ENCODE assay signal across 8 cellular contexts in the genomic region with DNA sequence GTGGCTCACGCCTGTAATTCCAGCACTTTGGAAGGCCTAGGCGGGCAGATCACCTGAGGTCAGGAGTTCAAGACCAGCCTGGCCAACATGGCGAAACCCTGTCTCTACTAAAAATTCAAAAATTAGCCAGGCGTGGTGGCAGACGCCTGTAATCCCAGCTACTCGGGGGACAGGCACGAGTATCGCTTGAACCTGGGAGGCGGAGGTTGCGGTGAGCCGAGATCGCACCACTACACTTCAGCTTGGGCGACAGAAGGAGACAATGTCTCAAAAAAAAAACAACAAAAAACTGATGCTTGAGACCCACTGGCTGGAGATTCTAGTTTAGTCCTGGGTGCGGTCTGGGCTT. TPM values are rescaled to one million over a fixed set of nuclear protein-coding genes. Genes with fewer than 3 reads are reported as not detected.
A peak's percentile ranks its signal among the peaks of the same experiment; 100 is the strongest.
DNase-seq lines count a peak whose midpoint lies in the region; ATAC-seq, FAIRE-seq and TF ChIP-seq lines count a peak whose summit lies in the region.
"Not testable (repeated sequence)": the region's sequence is repeated elsewhere in the genome, so short reads cannot be mapped to it uniquely, and the experiment has no call there.

No MANE protein-coding gene starts in this region.

- peaks cover 45% of the 10 kb centered on the region for H3K79me2 ChIP-seq in Karpas-422 (ENCODE audit: low read length)

- not testable (repeated sequence) for H3K9me3 Mint-ChIP-seq in CD8-positive, alpha-beta T cell; WTC11

- POLR2A ChIA-PET in CD8-positive, alpha-beta T cell (lab: Charles Lee), result interaction anchor here (0.7 to 2.0 kb wide), 6 partner anchors 10 to 311 kb away, joined by 3 to 10 read pairs (median 4); partner anchors contain the start of genes EIF2S3 and SAT1
- POLR2A ChIA-PET in WTC11 (lab: Charles Lee), result interaction anchor here (1.0 to 1.1 kb wide), 3 partner anchors 10 to 159 kb away, joined by 4 read pairs; partner anchors contain the start of gene SAT1

- H3K4me3 Mint-ChIP-seq in CD8-positive, alpha-beta T cell, result peak overlapping the region; percentile 87
- H3K4me3 Mint-ChIP-seq in WTC11, result peak overlapping the region; percentile 87

- in situ Hi-C loops in astrocyte of the spinal cord (cut with HindIII; ENCODE audit: low sequenced_read_pairs), result not testable (repeated sequence)

- not testable (repeated sequence) for ATAC-seq in CD8-positive, alpha-beta T cell; WTC11; right lobe of liver; pancreas

- CTCF ChIA-PET in CD8-positive, alpha-beta T cell (lab: Charles Lee), result interaction anchor here (0.6 to 2.7 kb wide), 4 partner anchors 8 to 311 kb away, joined by 3 to 9 read pairs (median 4); partner anchors contain the start of gene SAT1
- CTCF ChIA-PET in WTC11 (lab: Charles Lee), result interaction anchor here (1.1 kb wide), 1 partner anchor 40 kb away, joined by 5 read pairs; the partner anchor contains the start of gene SAT1

- DNase-seq in CD8-positive, alpha-beta T cell; Karpas-422; WTC11 (ENCODE audit: low spot score); astrocyte of the spinal cord (ENCODE audit: low read depth, low spot score); esophagus muscularis mucosa (ENCODE audit: extremely low spot score); right lobe of liver; pancreas; tibial artery: not testable (repeated sequence)

- H2AFZ ChIP-seq in Karpas-422 (ENCODE audit: low read length), result peak overlapping the region; percentile 82; the same call in 1 of the 2 replicates

- not testable (repeated sequence) for FAIRE-seq in pancreas (lab: Jason Lieb, UNC)

- peak overlapping the region; percentile 72 for H3K4me3 ChIP-seq in CD8-positive, alpha-beta T cell (ENCODE audit: low read depth, low read length)
- peak overlapping the region; percentile 76 for H3K4me3 ChIP-seq in Karpas-422 (ENCODE audit: low read length)
- peak overlapping the region; percentile 22 for H3K4me3 ChIP-seq in astrocyte of the spinal cord (ENCODE audit: low read depth, low read length)
- H3K4me3 ChIP-seq in esophagus muscularis mucosa, result peak overlapping the region; percentile 71 to 83 (median 76)
- H3K4me3 ChIP-seq in right lobe of liver, result peak overlapping the region in 2 of 3 donors; percentile 68 to 74
- peak overlapping the region; percentile 44 to 70 (median 50) for H3K4me3 ChIP-seq in pancreas
- peak overlapping the region; percentile 69 to 84 for H3K4me3 ChIP-seq in tibial artery

- H3K4me1 Mint-ChIP-seq in CD8-positive, alpha-beta T cell (ENCODE audit: low read depth), result peaks cover 35% of the 10 kb centered on the region
- not testable (repeated sequence) for H3K4me1 Mint-ChIP-seq in WTC11

- not testable (repeated sequence) for H3K9me3 ChIP-seq in CD8-positive, alpha-beta T cell (ENCODE audit: low read length); Karpas-422 (ENCODE audit: low read length); esophagus muscularis mucosa; right lobe of liver; pancreas; tibial artery

- peak overlapping the region; percentile 83 for H3K4me2 ChIP-seq in Karpas-422 (ENCODE audit: low read depth, low read length, poor library complexity, severe bottlenecking)

- H3K9ac ChIP-seq in Karpas-422 (ENCODE audit: low read length), result peak overlapping the region; percentile 70

- TF ChIP-seq POLR2A in esophagus muscularis mucosa (IDR thresholded peaks at IDR 0.05; ENCODE audit: low read depth); right lobe of liver (IDR thresholded peaks at IDR 0.05): not testable (repeated sequence)

- not testable (repeated sequence) for H3K9me2 ChIP-seq in Karpas-422 (replicated peaks; ENCODE audit: insufficient read depth, low read length)

- H4K20me1 ChIP-seq in Karpas-422 (ENCODE audit: insufficient read depth, low read depth, low read length), result not testable (repeated sequence)

- not testable (repeated sequence) for H3K27me3 ChIP-seq in CD8-positive, alpha-beta T cell (ENCODE audit: insufficient read depth, low read length); Karpas-422 (ENCODE audit: low read length); esophagus muscularis mucosa; right lobe of liver; pancreas; tibial artery

- not testable (repeated sequence) for H3K36me3 Mint-ChIP-seq in CD8-positive, alpha-beta T cell; WTC11

- H3K27ac Mint-ChIP-seq in CD8-positive, alpha-beta T cell, result peak overlapping the region; percentile 82
- peak overlapping the region; percentile 94 for H3K27ac Mint-ChIP-seq in WTC11

- H3K4me1 ChIP-seq in CD8-positive, alpha-beta T cell (ENCODE audit: insufficient read depth, low read length); right lobe of liver; pancreas; tibial artery: not testable (repeated sequence)
- H3K4me1 ChIP-seq in Karpas-422 (ENCODE audit: low read length) (peaks cover 19% of the 10 kb centered on the region), esophagus muscularis mucosa (peaks cover 0 to 17% (median 12%) of the 10 kb centered on the region in 4 donors)

- H3K27ac ChIP-seq in CD8-positive, alpha-beta T cell (ENCODE audit: low read depth, low read length), result peak overlapping the region; percentile 51
- H3K27ac ChIP-seq in Karpas-422 (ENCODE audit: low read length) (peak overlapping the region; percentile 40; the same call in 1 of the 2 replicates), esophagus muscularis mucosa (replicated peaks in 1 of 4) (peak overlapping the region; percentile 92 to 98 (median 96)), right lobe of liver (peak overlapping the region; percentile 12 to 67 (median 59)), pancreas (peak overlapping the region in 3 of 4 donors; percentile 68 to 82 (median 80)), tibial artery (peak overlapping the region; percentile 85 to 93)

- TF ChIP-seq EP300 in esophagus muscularis mucosa (IDR thresholded peaks at IDR 0.05), result not testable (repeated sequence)

- TF ChIP-seq CTCF in CD8-positive, alpha-beta T cell (IDR thresholded peaks at IDR 0.05); WTC11 (IDR thresholded peaks at IDR 0.05); astrocyte of the spinal cord (IDR thresholded peaks at IDR 0.05; ENCODE audit: low read depth, low read length); esophagus muscularis mucosa (IDR thresholded peaks at IDR 0.05); right lobe of liver (IDR thresholded peaks at IDR 0.05); pancreas (IDR thresholded peaks at IDR 0.05); tibial artery (IDR thresholded peaks at IDR 0.05): not testable (repeated sequence)

- intact Hi-C loops in CD8-positive, alpha-beta T cell (cut with DNase I, micrococcal nuclease), result loop anchor here in 1 of 2 experiments (1.0 to 5.0 kb wide), 4 partner anchors 39 to 309 kb away; partner anchors contain the start of gene EIF2S3
- intact Hi-C loops in esophagus muscularis mucosa (cut with DNase I), result loop anchor here (5.0 kb wide), 1 partner anchor 39 kb away; the partner anchor contains the start of gene SAT1
- intact Hi-C loops in right lobe of liver (cut with DNase I); pancreas (cut with DNase I); tibial artery (cut with DNase I; ENCODE audit: low total_unique reads): not testable (repeated sequence)

- 61% methylated on average over 14 of the region's 14 CpGs for WGBS in esophagus muscularis mucosa
- 39% methylated on average over 2 of the region's 14 CpGs for WGBS in right lobe of liver (ENCODE audit: insufficient coverage, low coverage, low lambda C conversion rate, missing lambda C conversion rate)
- 54 to 60% methylated on average over 14 of the region's 14 CpGs for WGBS in pancreas, 2 donors

- not testable (repeated sequence) for H3K36me3 ChIP-seq in CD8-positive, alpha-beta T cell (ENCODE audit: insufficient read depth, low read length); Karpas-422 (ENCODE audit: insufficient read depth, low read length); esophagus muscularis mucosa; right lobe of liver; pancreas; tibial artery

- not testable (repeated sequence) for H3K27me3 Mint-ChIP-seq in CD8-positive, alpha-beta T cell (ENCODE audit: low read depth); WTC11 (ENCODE audit: low read depth)

RNA-seq across cellular contexts. Expression of gene ACOT9, which starts 0.5 kb away (rescaled TPM):
- total RNA-seq in CD8-positive, alpha-beta T cell, result 10 to 100 TPM; 19.3 to 21.3 TPM
- 24.6 and 27.8 TPM in 2 replicates for total RNA-seq in Karpas-422 (2014; rRNA removed; shearing (Covaris generic); ENCODE audit: low replicate concordance)
- 27.6 to 32.6 TPM (median 29.3 TPM) in 3 replicates for total RNA-seq in WTC11 (2021)
- 10 to 100 TPM; 46.3 to 63.8 (median 52.3) TPM for total RNA-seq in esophagus muscularis mucosa
- 10 to 100 TPM in 5 of 6 experiments, 1 to 10 TPM in 1; 8.9 to 20.2 (median 14.6) TPM for total RNA-seq in right lobe of liver
- total RNA-seq in pancreas, result 10 to 100 TPM in 2 of 6 donors, 1 to 10 TPM in 4; 7.0 to 18.6 (median 9.8) TPM
- 10 to 100 TPM; 19.2 to 26.8 TPM for polyA plus RNA-seq in pancreas

RNA-seq across cellular contexts. Expression of gene SAT1, which starts 39.4 kb away (rescaled TPM):
- 100 to 1,000 TPM; 270 to 285 TPM for total RNA-seq in CD8-positive, alpha-beta T cell
- 230 and 256 TPM in 2 replicates for total RNA-seq in Karpas-422 (2014; rRNA removed; shearing (Covaris generic); ENCODE audit: low replicate concordance)
- total RNA-seq in WTC11 (2021) (52.6 to 70.7 TPM (median 55.8 TPM) in 3 replicates), esophagus muscularis mucosa (100 to 1,000 TPM; 152 to 621 (median 206) TPM), right lobe of liver (100 to 1,000 TPM; 215 to 640 (median 291) TPM), pancreas (100 to 1,000 TPM in 2 of 6 donors, 10 to 100 TPM in 4; 51.1 to 376 (median 71.6) TPM)
- 100 to 1,000 TPM; 220 to 326 TPM for polyA plus RNA-seq in pancreas

Comparison
In these comparisons a context has a peak if more than half of its experiments do, and no peak if none do; other contexts are left out.
1. H3K27ac ChIP-seq: peak in every context shown above with its lines; median percentile 96 in esophagus muscularis mucosa; 89 in tibial artery; 80 in pancreas; 59 in right lobe of liver; 51 in CD8-positive, alpha-beta T cell; 40 in Karpas-422.
2. H3K4me3 ChIP-seq: peak in every context shown above with its lines; median percentile 76 in tibial artery; 76 in Karpas-422; 76 in esophagus muscularis mucosa; 72 in CD8-positive, alpha-beta T cell; 71 in right lobe of liver; 50 in pancreas; 22 in astrocyte of the spinal cord.